ENCODE assay signal across 7 cellular contexts in genomic region chr13:114339779-114340534, GRCh38. TPM values are rescaled to one million over a fixed set of nuclear protein-coding genes. Genes with fewer than 3 reads are reported as not detected.
DNase-seq lines count a peak whose midpoint lies in the region; ATAC-seq and TF ChIP-seq lines count a peak whose summit lies in the region.

No MANE protein-coding gene starts in this region.

- peaks cover 14% of the 10 kb centered on the region for H3K27me3 Mint-ChIP-seq in T-helper 1 cell treated with Interleukin-12 subunit alpha and Interleukin-12 subunit beta and Interleukin-4 antibody, amounts not matched to agents 30 μg/mL and 1 μg/mL, for 36 hours (ENCODE audit: low read depth)
- H3K27me3 Mint-ChIP-seq in type B pancreatic cell = peaks cover 4% of the 10 kb centered on the region

- peak overlapping the region; percentile 39 for H3K9ac ChIP-seq in MM.1S (ENCODE audit: low read length)

- H3K4me1 Mint-ChIP-seq in T-helper 1 cell treated with Interleukin-12 subunit alpha and Interleukin-12 subunit beta and Interleukin-4 antibody, amounts not matched to agents 30 μg/mL and 1 μg/mL, for 36 hours (ENCODE audit: low read depth) = peaks cover 13% of the 10 kb centered on the region
- H3K4me1 Mint-ChIP-seq in type B pancreatic cell (ENCODE audit: unreplicated experiment) = no peaks in the 10 kb centered on the region

- H3K27me3 ChIP-seq in MM.1S (replicated peaks; ENCODE audit: insufficient read depth, low read length) (no peaks in the 10 kb centered on the region), lung (ENCODE audit: control insufficient read depth, insufficient read depth) (no peaks in the 10 kb centered on the region)

- TF ChIP-seq CTCF in MM.1S (IDR thresholded peaks at IDR 0.05; ENCODE audit: low read length) (peak; percentile 86), cardiac fibroblast (IDR thresholded peaks at IDR 0.05; ENCODE audit: low read depth, low read length) (peak; percentile 75), lung (IDR thresholded peaks at IDR 0.05; ENCODE audit: control extremely low read depth, extremely low read depth) (peak; percentile 34), type B pancreatic cell (conservative IDR thresholded peaks at IDR 0.05) (peak; percentile 69)

- ATAC-seq in lung (ENCODE audit: insufficient read depth, low FRiP score) (no peak), HG03097 (IDR thresholded peaks at IDR 0.05; ENCODE audit: low FRiP score, unreplicated experiment) (no peak)

- no peaks in the 10 kb centered on the region for H3K36me3 ChIP-seq in MM.1S (replicated peaks; ENCODE audit: insufficient read depth, low read length)
- H3K36me3 ChIP-seq in lung (ENCODE audit: control insufficient read depth in 2 of 2, insufficient read depth in 2 of 2, low read length in 2 of 2) = no peaks in the 10 kb centered on the region

- no peak overlapping the region for H3K4me3 Mint-ChIP-seq in T-helper 1 cell treated with Interleukin-12 subunit alpha and Interleukin-12 subunit beta and Interleukin-4 antibody, amounts not matched to agents 30 μg/mL and 1 μg/mL, for 36 hours
- no peak overlapping the region for H3K4me3 Mint-ChIP-seq in type B pancreatic cell

- peak overlapping the region; percentile 72 for H2AFZ ChIP-seq in MM.1S (ENCODE audit: low read length)

- H3K27ac Mint-ChIP-seq in T-helper 1 cell treated with Interleukin-12 subunit alpha and Interleukin-12 subunit beta and Interleukin-4 antibody, amounts not matched to agents 30 μg/mL and 1 μg/mL, for 36 hours = peak overlapping the region; percentile 2
- no peak overlapping the region for H3K27ac Mint-ChIP-seq in type B pancreatic cell

- H3K79me2 ChIP-seq in MM.1S (ENCODE audit: low read length) = no peaks in the 10 kb centered on the region

- H3K4me3 ChIP-seq in MM.1S (ENCODE audit: low read length) = peak overlapping the region; percentile 28; the same call in 1 of the 2 replicates
- H3K4me3 ChIP-seq in cardiac fibroblast (replicated peaks in 1 of 2; ENCODE audit: low read depth in 2 of 2, low read length in 2 of 2) = no peak overlapping the region
- H3K4me3 ChIP-seq in lung = no peak overlapping the region

- DNase-seq in GDM1 (lab: John Stamatoyannopoulos, UW) (peak; percentile 52), MM.1S (peak; percentile 81), cardiac fibroblast (ENCODE audit: low read depth in 2 of 2) (peak; percentile 56 to 59), lung (ENCODE audit: low spot score) (no peak), type B pancreatic cell (ENCODE audit: extremely low spot score, unreplicated experiment) (no peak)

- WGBS in lung, 2 donors = 53 to 61% methylated on average over 12 of the region's 12 CpGs

- no peaks in the 10 kb centered on the region for H3K9me3 Mint-ChIP-seq in T-helper 1 cell treated with Interleukin-12 subunit alpha and Interleukin-12 subunit beta and Interleukin-4 antibody, amounts not matched to agents 30 μg/mL and 1 μg/mL, for 36 hours
- no peaks in the 10 kb centered on the region for H3K9me3 Mint-ChIP-seq in type B pancreatic cell

- H3K4me2 ChIP-seq in MM.1S (ENCODE audit: low read depth, low read length) = peak overlapping the region; percentile 68; the same call in 1 of the 2 replicates

- H4K20me1 ChIP-seq in MM.1S (ENCODE audit: insufficient read depth, low read length) = no peaks in the 10 kb centered on the region

- no peaks in the 10 kb centered on the region for H3K9me2 ChIP-seq in MM.1S (replicated peaks; ENCODE audit: insufficient read depth, low read length)

- peak overlapping the region; percentile 59; the same call in 1 of the 2 replicates for H3K27ac ChIP-seq in MM.1S (ENCODE audit: low read length)
- H3K27ac ChIP-seq in lung (ENCODE audit: low read depth in 1 of 2, low read length in 1 of 2) = no peak overlapping the region

- H3K4me1 ChIP-seq in MM.1S (ENCODE audit: low read length) (peaks cover 23% of the 10 kb centered on the region), lung (ENCODE audit: control insufficient read depth in 2 of 2, insufficient read depth in 2 of 2, low read length in 2 of 2) (no peaks in the 10 kb centered on the region)

- H3K36me3 Mint-ChIP-seq in T-helper 1 cell treated with Interleukin-12 subunit alpha and Interleukin-12 subunit beta and Interleukin-4 antibody, amounts not matched to agents 30 μg/mL and 1 μg/mL, for 36 hours (ENCODE audit: low read depth) = no peaks in the 10 kb centered on the region
- H3K36me3 Mint-ChIP-seq in type B pancreatic cell = no peaks in the 10 kb centered on the region

- H3K9me3 ChIP-seq in MM.1S (replicated peaks; ENCODE audit: insufficient read depth, low read length) (no peaks in the 10 kb centered on the region), lung (ENCODE audit: control insufficient read depth in 2 of 2, insufficient read depth in 1 of 2, low read length in 1 of 2) (no peaks in the 10 kb centered on the region)

- peaks cover 18% of the 10 kb centered on the region for H3F3A ChIP-seq in MM.1S (ENCODE audit: insufficient read depth, low read length)

RNA-seq across cellular contexts. Expression of gene CHAMP1, which starts 25.7 kb away (rescaled TPM):
- 10 to 100 TPM; 11.0 to 17.7 TPM for total RNA-seq in lung
- polyA plus RNA-seq in lung = 1 to 10 TPM; 7.0 to 8.4 TPM
- total RNA-seq in type B pancreatic cell (ENCODE audit: low replicate concordance) = 19.2 and 37.0 TPM in 2 replicates

RNA-seq across cellular contexts. Expression of gene UPF3A, which starts 58.6 kb away (rescaled TPM):
- 10 to 100 TPM; 41.6 to 43.0 TPM for total RNA-seq in lung
- 10 to 100 TPM; 31.3 to 57.1 TPM for polyA plus RNA-seq in lung
- total RNA-seq in type B pancreatic cell (ENCODE audit: low replicate concordance) = 47.8 and 91.8 TPM in 2 replicates

Comparison
In these comparisons a context has a peak if more than half of its experiments do, and no peak if none do; other contexts are left out.
1. DNase-seq: peak in GDM1 (single experiment), MM.1S (single experiment) and cardiac fibroblast (2 of 2); none in lung (single experiment) and type B pancreatic cell (single experiment).
2. CTCF ChIP-seq: peak in every context shown above with its lines; median percentile 86 in MM.1S; 75 in cardiac fibroblast; 69 in type B pancreatic cell; 34 in lung.